7 cellular contexts compared by ENCODE assay signal in genomic region chr2:196170202-196170680, GRCh38. TPM values are rescaled to one million over a fixed set of nuclear protein-coding genes. Genes with fewer than 3 reads are reported as not detected.
DNase-seq lines count a peak whose midpoint lies in the region; TF ChIP-seq lines count a peak whose summit lies in the region.

No MANE protein-coding gene starts in this region.

- H3K9me3 ChIP-seq in neuron (ENCODE audit: low read length) = no peaks in the 10 kb centered on the region

- H3K4me1 ChIP-seq in neuron (ENCODE audit: insufficient read depth, low read length) = peaks cover 8% of the 10 kb centered on the region

- peaks cover 15% of the 10 kb centered on the region for H3K27me3 ChIP-seq in neuron (ENCODE audit: insufficient read depth, low read length)

- no peaks in the 10 kb centered on the region for H3K27me3 Mint-ChIP-seq in activated CD4-positive, alpha-beta memory T cell treated with anti-CD3 and anti-CD28 coated beads for 36 hours

- peak overlapping the region; percentile 93 for H3K4me3 Mint-ChIP-seq in activated CD4-positive, alpha-beta memory T cell treated with anti-CD3 and anti-CD28 coated beads for 36 hours

- peaks cover 46% of the 10 kb centered on the region for H3K36me3 Mint-ChIP-seq in activated CD4-positive, alpha-beta memory T cell treated with anti-CD3 and anti-CD28 coated beads for 36 hours

- POLR2A ChIA-PET in activated CD4-positive, alpha-beta memory T cell treated with anti-CD3 and anti-CD28 coated beads for 36 hours (lab: Charles Lee) = interaction anchor here (1.0 to 4.5 kb wide), 16 partner anchors 8 to 106 kb away, joined by 3 to 67 read pairs (median 7); no protein-coding TSS in a partner anchor

- no peaks in the 10 kb centered on the region for H3K9me3 Mint-ChIP-seq in activated CD4-positive, alpha-beta memory T cell treated with anti-CD3 and anti-CD28 coated beads for 36 hours

- H2AFZ ChIP-seq in neuron (ENCODE audit: low read depth, low read length) = peak overlapping the region; percentile 90

- DNase-seq in HFF-Myc (ENCODE audit: extremely low read depth, low read depth) (no peak), NCI-H345 (lab: John Stamatoyannopoulos, UW) (peak; percentile 29), fibroblast of pulmonary artery (ENCODE audit: low read depth) (peak; percentile 70), DMS153 treated with DMSO at 0.1 percent for 48 hours (lab: John Stamatoyannopoulos, UW; ENCODE audit: unreplicated experiment) (no peak)
- peak; percentile 74 for DNase-seq in activated CD4-positive, alpha-beta memory T cell treated with anti-CD3 and anti-CD28 coated beads for 36 hours

- TF ChIP-seq CTCF in HFF-Myc (IDR thresholded peaks at IDR 0.05; ENCODE audit: low read depth, low read length, missing control alignments) = no peak
- TF ChIP-seq CTCF in fibroblast of pulmonary artery (IDR thresholded peaks at IDR 0.05; ENCODE audit: low read length, missing control alignments) = no peak

- no peaks in the 10 kb centered on the region for H3K36me3 ChIP-seq in neuron (ENCODE audit: insufficient read depth, low read length)

- peak overlapping the region; percentile 88 for H3K4me3 ChIP-seq in GM08714 (ENCODE audit: low read length)
- peak overlapping the region; percentile 92 for H3K4me3 ChIP-seq in HFF-Myc (replicated peaks; ENCODE audit: low read depth, low read length)
- H3K4me3 ChIP-seq in fibroblast of pulmonary artery (replicated peaks; ENCODE audit: low read depth, low read length) = peak overlapping the region; percentile 88
- peak overlapping the region; percentile 65 for H3K4me3 ChIP-seq in neuron (ENCODE audit: low read length)

- CTCF ChIA-PET in activated CD4-positive, alpha-beta memory T cell treated with anti-CD3 and anti-CD28 coated beads for 36 hours (lab: Charles Lee) = interaction anchor here (1.0 to 2.9 kb wide), 3 partner anchors 26 to 106 kb away, joined by 3 to 13 read pairs (median 7); no protein-coding TSS in a partner anchor

- H3K27ac Mint-ChIP-seq in activated CD4-positive, alpha-beta memory T cell treated with anti-CD3 and anti-CD28 coated beads for 36 hours = peak overlapping the region; percentile 96

- H3K4me1 Mint-ChIP-seq in activated CD4-positive, alpha-beta memory T cell treated with anti-CD3 and anti-CD28 coated beads for 36 hours (ENCODE audit: low read depth) = peaks cover 42% of the 10 kb centered on the region

- intact Hi-C loops in activated CD4-positive, alpha-beta memory T cell treated with anti-CD3 and anti-CD28 coated beads for 36 hours (cut with micrococcal nuclease) = loop anchor here (1.0 to 10.0 kb wide), 6 partner anchors 10 to 1285 kb away; partner anchors contain the start of genes COQ10B, PGAP1 and SLC39A10

RNA-seq across cellular contexts. Expression of gene STK17B, which starts 1.1 kb away (rescaled TPM):
- total RNA-seq in activated CD4-positive, alpha-beta memory T cell treated with anti-CD3 and anti-CD28 coated beads for 36 hours = 100 to 1,000 TPM; 175 to 176 TPM

Comparison
In these comparisons a context has a peak if more than half of its experiments do, and no peak if none do; other contexts are left out.
1. DNase-seq: peak in NCI-H345 (single experiment), activated CD4-positive, alpha-beta memory T cell treated with anti-CD3 and anti-CD28 coated beads for 36 hours (single experiment) and fibroblast of pulmonary artery (single experiment); none in HFF-Myc (single experiment) and DMS153 treated with DMSO at 0.1 percent for 48 hours (single experiment).
2. Peak in every context shown above with its lines, with median percentiles within 50 percentile points of each other: H3K4me3 ChIP-seq.